In the genomic region with DNA sequence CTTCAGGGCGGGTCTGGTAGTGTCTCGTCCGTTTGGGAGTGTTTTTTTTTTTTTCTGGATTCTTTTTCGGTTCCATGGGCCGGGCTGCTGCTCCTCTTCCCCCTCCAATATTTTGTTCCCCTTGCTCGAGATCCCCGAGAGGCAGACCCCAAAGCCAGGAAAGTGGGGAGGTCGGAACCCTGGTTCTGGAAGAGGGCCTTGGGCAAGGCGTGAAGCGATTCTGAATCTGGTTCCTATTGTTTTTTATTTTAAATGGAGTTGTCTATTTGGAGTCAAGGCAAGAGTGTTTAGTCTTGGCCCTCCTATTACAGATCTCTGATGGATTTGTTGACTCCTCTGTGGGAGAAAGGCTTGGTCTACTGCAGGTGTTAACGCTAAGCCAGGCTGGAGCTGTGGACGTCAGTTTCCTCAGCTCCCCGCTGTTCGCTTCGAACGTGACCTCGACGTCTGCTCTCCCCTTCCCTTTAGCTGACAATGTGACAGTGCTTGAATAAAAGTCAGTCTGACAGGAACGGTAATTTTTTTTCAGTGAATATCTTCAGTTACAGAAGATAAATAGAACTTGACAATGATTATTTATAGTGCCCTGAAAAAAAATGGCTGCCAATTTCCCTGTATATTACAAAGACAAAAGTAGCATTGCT, we compare ENCODE assay signal across 7 cellular contexts. TPM values are rescaled to one million over a fixed set of nuclear protein-coding genes. Genes with fewer than 3 reads are reported as not detected.
DNase-seq lines count a peak whose midpoint lies in the region; TF ChIP-seq lines count a peak whose summit lies in the region.

No MANE protein-coding gene starts in this region.

- H3K4me1 ChIP-seq in endocrine pancreas (ENCODE audit: control insufficient read depth, insufficient read depth, low read length) (peaks cover 8% of the 10 kb centered on the region), mononuclear cell (ENCODE audit: insufficient read depth, low read length) (peaks cover 17% of the 10 kb centered on the region)

- peak overlapping the region; percentile 99 for H3K27ac Mint-ChIP-seq in stimulated activated naive CD8-positive, alpha-beta T cell treated with anti-CD3 and anti-CD28 coated beads, Interleukin-15, Interleukin-2, amounts not matched to agents 100 ng/mL and 50 ng/mL, for 24 hours

- no peak for TF ChIP-seq CTCF in GM13976 (IDR thresholded peaks at IDR 0.05; ENCODE audit: borderline replicate concordance, control extremely low read depth, extremely low read depth, insufficient read depth, missing control alignments)

- peak overlapping the region; percentile 96 for H3K4me3 Mint-ChIP-seq in stimulated activated naive CD8-positive, alpha-beta T cell treated with anti-CD3 and anti-CD28 coated beads, Interleukin-15, Interleukin-2, amounts not matched to agents 100 ng/mL and 50 ng/mL, for 24 hours

- peaks cover 4% of the 10 kb centered on the region for H3K36me3 Mint-ChIP-seq in stimulated activated naive CD8-positive, alpha-beta T cell treated with anti-CD3 and anti-CD28 coated beads, Interleukin-15, Interleukin-2, amounts not matched to agents 100 ng/mL and 50 ng/mL, for 24 hours (ENCODE audit: low read depth)

- H3K27me3 ChIP-seq in endocrine pancreas (ENCODE audit: control insufficient read depth, insufficient read depth, low read length) (no peaks in the 10 kb centered on the region), mononuclear cell (ENCODE audit: insufficient read depth, low read length) (no peaks in the 10 kb centered on the region)

- in situ Hi-C loops in GM13976 (cut with MboI; ENCODE audit: low sequenced_read_pairs, unreplicated experiment): no loop called here

- peaks cover 19% of the 10 kb centered on the region for H3K4me1 Mint-ChIP-seq in stimulated activated naive CD8-positive, alpha-beta T cell treated with anti-CD3 and anti-CD28 coated beads, Interleukin-15, Interleukin-2, amounts not matched to agents 100 ng/mL and 50 ng/mL, for 24 hours (ENCODE audit: low read depth)

- H3K9me3 Mint-ChIP-seq in stimulated activated naive CD8-positive, alpha-beta T cell treated with anti-CD3 and anti-CD28 coated beads, Interleukin-15, Interleukin-2, amounts not matched to agents 100 ng/mL and 50 ng/mL, for 24 hours: no peaks in the 10 kb centered on the region

- H3K27me3 Mint-ChIP-seq in stimulated activated naive CD8-positive, alpha-beta T cell treated with anti-CD3 and anti-CD28 coated beads, Interleukin-15, Interleukin-2, amounts not matched to agents 100 ng/mL and 50 ng/mL, for 24 hours: no peaks in the 10 kb centered on the region

- DNase-seq in GM13976 (ENCODE audit: low spot score) (peak; percentile 42), NCI-H146 treated with DMSO at 0.1 percent for 48 hours (lab: John Stamatoyannopoulos, UW; ENCODE audit: unreplicated experiment) (peak; percentile 54), HCEC 1CT (no peak)
- peak; percentile 29 to 47 for DNase-seq in activated CD4-positive, alpha-beta T cell treated with anti-CD3 and anti-CD28 coated beads, Interleukin-2, amount 50 U/mL, for 48 hours

- peak overlapping the region; percentile 98 for H3K9ac ChIP-seq in endocrine pancreas (ENCODE audit: control insufficient read depth, insufficient read depth, low read length)

- no peaks in the 10 kb centered on the region for H3K9me3 ChIP-seq in endocrine pancreas (ENCODE audit: control insufficient read depth, low read length)
- no peaks in the 10 kb centered on the region for H3K9me3 ChIP-seq in mononuclear cell (ENCODE audit: low read depth, low read length)

- no peaks in the 10 kb centered on the region for H3K36me3 ChIP-seq in endocrine pancreas (ENCODE audit: control insufficient read depth, insufficient read depth, low read length)

- H3K4me3 ChIP-seq in endocrine pancreas (ENCODE audit: control insufficient read depth, insufficient read depth, low read length): peak overlapping the region; percentile 74
- peak overlapping the region; percentile 93 for H3K4me3 ChIP-seq in mononuclear cell (ENCODE audit: low read length)

RNA-seq across cellular contexts. Expression of a gene that starts 0.7 kb away (rescaled TPM):
- total RNA-seq in mononuclear cell: 10.6 TPM

RNA-seq across cellular contexts. Expression of a gene that starts 52.4 kb away (rescaled TPM):
- total RNA-seq in mononuclear cell: 10.7 TPM
